Comparison of ENCODE assay signal across 26 cellular contexts in the genomic region with DNA sequence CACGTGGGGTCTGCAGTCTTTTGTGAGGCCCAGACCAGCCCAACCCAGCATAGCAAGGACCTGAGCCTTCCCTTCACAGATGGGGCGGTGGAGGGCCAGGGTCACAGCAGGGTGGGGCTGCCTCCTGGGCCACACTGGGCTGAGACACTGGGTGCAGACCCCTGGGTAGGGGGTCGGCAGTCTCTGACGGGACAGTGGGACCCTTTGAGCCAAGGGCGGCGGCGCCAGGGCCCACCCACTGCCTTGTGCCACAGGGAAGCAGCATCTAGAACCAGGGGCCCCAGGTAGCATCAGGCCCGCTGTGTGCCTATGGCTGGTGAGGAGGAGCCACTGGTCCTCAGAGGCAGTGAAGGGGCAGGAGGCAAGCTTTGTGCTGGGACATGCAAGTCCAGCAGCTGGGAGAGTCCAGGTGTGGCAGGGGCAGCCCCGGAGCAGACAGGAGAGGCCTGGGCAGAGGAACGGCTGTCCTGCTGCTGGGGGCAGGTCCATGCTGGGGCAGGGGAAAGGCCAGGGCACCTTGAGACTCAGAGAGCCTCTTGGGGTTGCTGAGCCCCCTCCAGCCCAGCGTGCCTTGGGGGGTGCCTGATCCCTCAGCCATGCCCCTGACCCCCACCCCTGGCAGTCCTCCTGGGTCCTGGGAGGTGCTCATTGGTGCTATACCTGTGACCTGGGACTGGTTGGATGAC.
"Had no signal": no experiment of that assay in that cellular context is flagged by ENCODE, and none has a peak within 500 bp of the region (broad histone marks: within the 10 kb centered on the region; RNA-seq: fewer than 3 reads in every experiment).

No MANE protein-coding gene starts in this region.

- H3K36me3 ChIP-seq: adrenal gland, colonic mucosa, stomach, tibial artery, upper lobe of right lung, WERI-Rb-1 had no signal

- H3K27ac ChIP-seq: adrenal gland, body of pancreas, colonic mucosa, hepatocyte, skin epidermis, stomach, tibial artery, upper lobe of right lung, WERI-Rb-1 had no signal

- H2AFZ ChIP-seq: hepatocyte had no signal

- H3K4me2 ChIP-seq: hepatocyte had no signal

- H3K9me3 ChIP-seq: adrenal gland, body of pancreas, colonic mucosa, stomach, tibial artery, upper lobe of right lung had no signal

- ATAC-seq: activated CD4-positive, CD25-positive, alpha-beta regulatory T cell treated with anti-CD3 and anti-CD28 coated beads, Interleukin-2, amount 50 U/mL, for 24 hours; body of pancreas; left lobe of liver; sciatic nerve; stimulated activated effector memory CD8-positive, alpha-beta T cell treated with anti-CD3 and anti-CD28 coated beads, Interleukin-12 subunit alpha, Interleukin-12 subunit beta, amount 100 ng/mL, for 72 hours; T-helper 17 cell; upper lobe of right lung had no signal

- H3K4me1 ChIP-seq: adrenal gland, body of pancreas, colonic mucosa had no signal

- FAIRE-seq: frontal cortex, keratinocyte had no signal

- H3K4me3 ChIP-seq: adrenal gland, body of pancreas, colonic mucosa, hepatocyte, skin epidermis, stomach, tibial artery, upper lobe of right lung had no signal

- H3K27me3 ChIP-seq: body of pancreas, hepatocyte had no signal

- H3K79me2 ChIP-seq: hepatocyte had no signal

- DNase-seq: activated CD4-positive, alpha-beta T cell treated with anti-CD3 and anti-CD28 coated beads for 48 hours; activated CD4-positive, alpha-beta T cell treated with anti-CD3 and anti-CD28 coated beads, Interleukin-2, amount 50 U/mL, for 48 hours; activated CD8-positive, alpha-beta memory T cell treated with anti-CD3 and anti-CD28 coated beads for 24 hours; activated effector memory CD4-positive, alpha-beta T cell treated with Interleukin-2 at 50 U/mL for 16 hours; activated naive CD4-positive, alpha-beta T cell treated with Interleukin-2 at 50 U/mL for 16 hours; activated naive CD8-positive, alpha-beta T cell treated with anti-CD3 and anti-CD28 coated beads for 36 hours; adrenal gland; body of pancreas; cerebellar nuclear complex; colonic mucosa; effector CD8-positive, alpha-beta T cell; stimulated activated CD4-positive, alpha-beta T cell treated with anti-CD3 and anti-CD28 coated beads, Interleukin-4, amount 100 ng/mL, for 24 hours; stomach; T-helper 17 cell; T1000; tibial artery; upper lobe of right lung; WERI-Rb-1 had no signal
